In genomic region chr17:79956853-79957252, GRCh38 we compare ENCODE assay signal across 21 cellular contexts.
A peak's percentile ranks its signal among the peaks of the same experiment; 100 is the strongest.
DNase-seq lines count a peak whose midpoint lies in the region; ATAC-seq lines count a peak whose summit lies in the region.
"Had no signal": no experiment of that assay in that cellular context is flagged by ENCODE, and none has a peak within 500 bp of the region (broad histone marks: within the 10 kb centered on the region; RNA-seq: fewer than 3 reads in every experiment).

No MANE protein-coding gene starts in this region.

- no peaks in the 10 kb centered on the region for H3K9me3 Mint-ChIP-seq in activated T-helper 17 cell treated with anti-CD3 and anti-CD28 coated beads, Interleukin-2, amount 50 U/mL, for 72 hours
- H3K9me3 Mint-ChIP-seq in stimulated activated naive B cell treated with anti-CD40 and anti-IgM and Interleukin-4, amounts not matched to agents 10 μg/mL and 1 μg/mL and 100 μg/mL, for 72 hours, result no peaks in the 10 kb centered on the region
- H3K9me3 Mint-ChIP-seq: activated naive CD8-positive, alpha-beta T cell treated with anti-CD3 and anti-CD28 coated beads for 36 hours had no signal

- H3K4me1 Mint-ChIP-seq in activated T-helper 17 cell treated with anti-CD3 and anti-CD28 coated beads, Interleukin-2, amount 50 U/mL, for 72 hours, result no peaks in the 10 kb centered on the region
- H3K4me1 Mint-ChIP-seq in stimulated activated naive B cell treated with anti-CD40 and anti-IgM and Interleukin-4, amounts not matched to agents 10 μg/mL and 1 μg/mL and 100 μg/mL, for 72 hours, result peaks cover under 1 to 23% of the 10 kb centered on the region in 2 donors

- ATAC-seq in Right ventricle myocardium inferior (no peak), Right ventricle myocardium superior (ENCODE audit: poor library complexity) (no peak), left lobe of liver (no peak)
- ATAC-seq in activated T-helper 17 cell treated with anti-CD3 and anti-CD28 coated beads, Interleukin-2, amount 50 U/mL, for 72 hours (replicated peaks), result no peak
- no peak for ATAC-seq in stimulated activated naive B cell treated with anti-CD40 and anti-IgM and Interleukin-4, amounts not matched to agents 10 μg/mL and 1 μg/mL and 100 μg/mL, for 72 hours (replicated peaks)

- DNase-seq in Right ventricle myocardium inferior (ENCODE audit: missing footprints), result peak; percentile 47
- DNase-seq in Right ventricle myocardium superior, result no peak
- peak; percentile 37 for DNase-seq in left lobe of liver (ENCODE audit: low spot score)
- no peak for DNase-seq in stimulated activated naive B cell treated with anti-CD40 and anti-IgM and Interleukin-4, amounts not matched to agents 10 μg/mL and 1 μg/mL and 100 μg/mL, for 72 hours
- no peak for DNase-seq in stimulated activated CD8-positive, alpha-beta memory T cell treated with anti-CD3 and anti-CD28 coated beads, Interleukin-4, amount 100 ng/mL, for 48 hours
- no peak for DNase-seq in OCI-M2 (lab: John Stamatoyannopoulos, UW; ENCODE audit: unreplicated experiment)
- DNase-seq in effector CD8-positive, alpha-beta T cell (lab: John Stamatoyannopoulos, UW), result no peak
- DNase-seq: activated naive CD8-positive, alpha-beta T cell treated with anti-CD3 and anti-CD28 coated beads for 36 hours; DND-41; effector memory CD4-positive, alpha-beta T cell; NCI-H187; NCI-H69; small intestine; stimulated activated CD4-positive, alpha-beta T cell treated with anti-CD3 and anti-CD28 coated beads, Interleukin-2, amount 100 ng/mL, for 24 hours; stimulated activated naive CD4-positive, alpha-beta T cell; T-helper 1 cell had no signal

- H3K27me3 Mint-ChIP-seq in activated T-helper 17 cell treated with anti-CD3 and anti-CD28 coated beads, Interleukin-2, amount 50 U/mL, for 72 hours, result peaks cover 11% of the 10 kb centered on the region
- peaks cover 0 to 8% of the 10 kb centered on the region in 2 donors for H3K27me3 Mint-ChIP-seq in stimulated activated naive B cell treated with anti-CD40 and anti-IgM and Interleukin-4, amounts not matched to agents 10 μg/mL and 1 μg/mL and 100 μg/mL, for 72 hours
- H3K27me3 Mint-ChIP-seq: activated naive CD8-positive, alpha-beta T cell treated with anti-CD3 and anti-CD28 coated beads for 36 hours; B cell; progenitor cell of endocrine pancreas had no signal

- H3K36me3 Mint-ChIP-seq in activated T-helper 17 cell treated with anti-CD3 and anti-CD28 coated beads, Interleukin-2, amount 50 U/mL, for 72 hours (ENCODE audit: low read depth), result no peaks in the 10 kb centered on the region
- H3K36me3 Mint-ChIP-seq in stimulated activated naive B cell treated with anti-CD40 and anti-IgM and Interleukin-4, amounts not matched to agents 10 μg/mL and 1 μg/mL and 100 μg/mL, for 72 hours, result no peaks in the 10 kb centered on the region
- H3K36me3 Mint-ChIP-seq: activated naive CD8-positive, alpha-beta T cell treated with anti-CD3 and anti-CD28 coated beads for 36 hours had no signal

- H3K4me3 Mint-ChIP-seq in activated T-helper 17 cell treated with anti-CD3 and anti-CD28 coated beads, Interleukin-2, amount 50 U/mL, for 72 hours, result no peak overlapping the region
- H3K4me3 Mint-ChIP-seq in stimulated activated naive B cell treated with anti-CD40 and anti-IgM and Interleukin-4, amounts not matched to agents 10 μg/mL and 1 μg/mL and 100 μg/mL, for 72 hours, result no peak overlapping the region
- H3K4me3 Mint-ChIP-seq: activated naive CD8-positive, alpha-beta T cell treated with anti-CD3 and anti-CD28 coated beads for 36 hours; B cell; mesothelial cell of epicardium; nephron had no signal

- peak overlapping the region; percentile 56 for H3K27ac Mint-ChIP-seq in activated T-helper 17 cell treated with anti-CD3 and anti-CD28 coated beads, Interleukin-2, amount 50 U/mL, for 72 hours
- H3K27ac Mint-ChIP-seq in stimulated activated naive B cell treated with anti-CD40 and anti-IgM and Interleukin-4, amounts not matched to agents 10 μg/mL and 1 μg/mL and 100 μg/mL, for 72 hours, result peak overlapping the region; percentile 59
- H3K27ac Mint-ChIP-seq: activated naive CD8-positive, alpha-beta T cell treated with anti-CD3 and anti-CD28 coated beads for 36 hours; mesothelial cell of epicardium; nephron; progenitor cell of endocrine pancreas had no signal

- intact Hi-C loops in Right ventricle myocardium inferior (cut with DNase I) (no loop called here), Right ventricle myocardium superior (cut with DNase I) (no loop called here)

Comparison
In these comparisons a context has a peak if more than half of its experiments do, and no peak if none do; other contexts are left out.
1. DNase-seq: peak in Right ventricle myocardium inferior (single experiment) and left lobe of liver (single experiment); none in Right ventricle myocardium superior (single experiment), stimulated activated naive B cell treated with anti-CD40 and anti-IgM and Interleukin-4, amounts not matched to agents 10 μg/mL and 1 μg/mL and 100 μg/mL, for 72 hours (single experiment), stimulated activated CD8-positive, alpha-beta memory T cell treated with anti-CD3 and anti-CD28 coated beads, Interleukin-4, amount 100 ng/mL, for 48 hours (single experiment), OCI-M2 (single experiment) and effector CD8-positive, alpha-beta T cell (single experiment).